Comparison of ENCODE assay signal across 7 cellular contexts in genomic region chr1:227728892-227729143, GRCh38. TPM values are rescaled to one million over a fixed set of nuclear protein-coding genes. Genes with fewer than 3 reads are reported as not detected.
DNase-seq lines count a peak whose midpoint lies in the region; ATAC-seq, FAIRE-seq and TF ChIP-seq lines count a peak whose summit lies in the region.

No MANE protein-coding gene starts in this region.

- peaks cover 5% of the 10 kb centered on the region for H3K79me2 ChIP-seq in smooth muscle cell (ENCODE audit: low read depth)

- intact Hi-C loops in activated B cell treated with CpG ODN at 0.5 μM for 24 hours (cut with micrococcal nuclease), result loop anchor here (5.0 kb wide), 2 partner anchors 72 to 1322 kb away; partner anchors contain the start of gene PARP1

- H3K4me1 Mint-ChIP-seq in activated B cell treated with CpG ODN at 0.5 μM for 24 hours, result peaks cover 44% of the 10 kb centered on the region

- H3K27ac ChIP-seq in right atrium auricular region, result peak overlapping the region; percentile 84 to 85
- no peak overlapping the region for H3K27ac ChIP-seq in smooth muscle cell (ENCODE audit: low read depth)

- no peak for TF ChIP-seq CTCF in activated B cell treated with CpG ODN at 0.5 μM for 24 hours (IDR thresholded peaks at IDR 0.05)
- TF ChIP-seq CTCF in right atrium auricular region (IDR thresholded peaks at IDR 0.05), result no peak
- no peak for TF ChIP-seq CTCF in smooth muscle cell (IDR thresholded peaks at IDR 0.05; ENCODE audit: borderline replicate concordance, insufficient read depth, poor library complexity, severe bottlenecking)

- CTCF ChIA-PET in activated B cell treated with CpG ODN at 0.5 μM for 24 hours (lab: Charles Lee), result no interaction called here

- no peak overlapping the region for H2AFZ ChIP-seq in smooth muscle cell (ENCODE audit: low read depth)

- H3K36me3 ChIP-seq in right atrium auricular region (peaks cover 19% of the 10 kb centered on the region), smooth muscle cell (ENCODE audit: low read depth) (no peaks in the 10 kb centered on the region)

- no peaks in the 10 kb centered on the region for H3K27me3 ChIP-seq in right atrium auricular region
- H3K27me3 ChIP-seq in smooth muscle cell (ENCODE audit: low read depth), result no peaks in the 10 kb centered on the region

- ATAC-seq in activated B cell treated with CpG ODN at 0.5 μM for 24 hours (ENCODE audit: low read depth) (no peak), HG03571 (IDR thresholded peaks at IDR 0.05; ENCODE audit: unreplicated experiment) (no peak)

- H3K9me3 Mint-ChIP-seq in activated B cell treated with CpG ODN at 0.5 μM for 24 hours, result peaks cover 5% of the 10 kb centered on the region

- TF ChIP-seq POLR2A in H54 (IDR thresholded peaks at IDR 0.05; ENCODE audit: low read depth, low read length), result no peak; the same call in 1 of the 2 replicates

- H3K9ac ChIP-seq in smooth muscle cell (ENCODE audit: low read depth), result peak overlapping the region; percentile 35

- peak overlapping the region; percentile 66 to 67 for H3K4me3 ChIP-seq in right atrium auricular region
- H3K4me3 ChIP-seq in smooth muscle cell, result peak overlapping the region; percentile 70

- H3K4me3 Mint-ChIP-seq in activated B cell treated with CpG ODN at 0.5 μM for 24 hours, result peak overlapping the region; percentile 80

- H3K4me2 ChIP-seq in smooth muscle cell, result peak overlapping the region; percentile 86

- H4K20me1 ChIP-seq in smooth muscle cell (ENCODE audit: low read depth), result peaks cover 4% of the 10 kb centered on the region

- DNase-seq in H54 (ENCODE audit: insufficient read length, low spot score), result peak; percentile 15
- DNase-seq in activated B cell treated with CpG ODN at 0.5 μM for 24 hours, result no peak
- DNase-seq in right atrium auricular region (ENCODE audit: low spot score), result no peak
- no peak for DNase-seq in smooth muscle cell (lab: John Stamatoyannopoulos, UW; ENCODE audit: unreplicated experiment)
- no peak for DNase-seq in NCI-H1694 (lab: John Stamatoyannopoulos, UW)
- no peak for DNase-seq in NCI-H345 treated with DMSO at 0.1 percent for 48 hours (lab: John Stamatoyannopoulos, UW; ENCODE audit: unreplicated experiment)

- H3K4me1 ChIP-seq in right atrium auricular region (peaks cover 0 to 52% of the 10 kb centered on the region in 2 donors), smooth muscle cell (ENCODE audit: low read depth) (peaks cover 11% of the 10 kb centered on the region)

- no peak for FAIRE-seq in H54 (lab: Jason Lieb, UNC)

- peak overlapping the region; percentile 73 for H3K27ac Mint-ChIP-seq in activated B cell treated with CpG ODN at 0.5 μM for 24 hours

- peaks cover 7% of the 10 kb centered on the region for H3F3A ChIP-seq in smooth muscle cell (ENCODE audit: low read depth)

- POLR2A ChIA-PET in activated B cell treated with CpG ODN at 0.5 μM for 24 hours (lab: Charles Lee), result interaction anchor here (1.1 kb wide), 1 partner anchor 165 kb away, joined by 3 read pairs; no protein-coding TSS in a partner anchor

- WGBS in smooth muscle cell (ENCODE audit: low lambda C conversion rate), result 7% methylated on average over 2 of the region's 11 CpGs

- H3K27me3 Mint-ChIP-seq in activated B cell treated with CpG ODN at 0.5 μM for 24 hours, result no peaks in the 10 kb centered on the region

- H3K9me3 ChIP-seq in right atrium auricular region (no peaks in the 10 kb centered on the region), smooth muscle cell (replicated peaks; ENCODE audit: low read depth) (no peaks in the 10 kb centered on the region)

- peaks cover 16% of the 10 kb centered on the region for H3K36me3 Mint-ChIP-seq in activated B cell treated with CpG ODN at 0.5 μM for 24 hours (ENCODE audit: low read depth)

RNA-seq across cellular contexts. Expression of gene JMJD4, which starts 6.3 kb away (rescaled TPM):
- total RNA-seq in activated B cell treated with CpG ODN at 0.5 μM for 24 hours, result 23.5 and 26.7 TPM in 2 replicates
- total RNA-seq in right atrium auricular region, result 10 to 100 TPM; 11.0 to 11.1 TPM
- total RNA-seq in smooth muscle cell, result 8.5 and 9.0 TPM in 2 replicates
- 19.5 and 22.4 TPM in 2 replicates for polyA plus RNA-seq in smooth muscle cell

RNA-seq across cellular contexts. Expression of gene SNAP47, which starts 6.4 kb away (rescaled TPM):
- total RNA-seq in activated B cell treated with CpG ODN at 0.5 μM for 24 hours (24.2 and 24.3 TPM in 2 replicates), right atrium auricular region (100 to 1,000 TPM in 1 of 2 donors, 10 to 100 TPM in 1; 39.1 to 102 TPM), smooth muscle cell (26.2 and 27.6 TPM in 2 replicates)
- 35.6 and 42.4 TPM in 2 replicates for polyA plus RNA-seq in smooth muscle cell
